In the genomic region with DNA sequence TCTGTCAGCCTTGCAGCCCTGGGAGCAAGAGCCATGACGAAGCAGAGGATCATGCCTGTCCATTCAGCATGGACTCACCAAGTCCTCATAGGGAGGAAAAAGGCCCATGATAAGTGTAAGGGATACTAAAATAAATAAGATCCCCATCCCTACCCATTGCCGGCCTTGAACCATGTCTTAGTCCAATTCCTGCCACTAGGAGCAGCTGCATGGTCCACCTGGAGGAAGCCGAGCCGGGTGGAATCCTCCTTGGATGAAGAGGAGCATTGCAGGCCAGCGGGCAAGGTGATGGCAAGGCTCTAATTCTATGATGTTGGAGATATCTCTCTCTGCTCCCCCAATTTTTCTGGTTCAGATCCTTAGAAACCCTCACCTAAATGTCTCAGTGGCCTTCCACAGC, we compare ENCODE assay signal across 15 cellular contexts. TPM values are rescaled to one million over a fixed set of nuclear protein-coding genes. Genes with fewer than 3 reads are reported as not detected.
A peak's percentile ranks its signal among the peaks of the same experiment; 100 is the strongest.
DNase-seq lines count a peak whose midpoint lies in the region; ATAC-seq, FAIRE-seq and TF ChIP-seq lines count a peak whose summit lies in the region.
"Had no signal": no experiment of that assay in that cellular context is flagged by ENCODE, and none has a peak within 500 bp of the region (broad histone marks: within the 10 kb centered on the region; RNA-seq: fewer than 3 reads in every experiment).

No MANE protein-coding gene starts in this region.

- no peak overlapping the region for H3K4me3 Mint-ChIP-seq in HFFc6
- H3K4me3 Mint-ChIP-seq: CD4-positive, CD25-positive, alpha-beta regulatory T cell had no signal

- no peaks in the 10 kb centered on the region; the same call in none of the 2 replicates for H3K9me3 Mint-ChIP-seq in HFFc6

- H2AK5ac ChIP-seq in H1 (ENCODE audit: low read depth, low read length): no peak overlapping the region

- H3K56ac ChIP-seq in H1 (replicated peaks; ENCODE audit: insufficient read length, low read depth, low read length): no peak overlapping the region

- FAIRE-seq in H1 (lab: Jason Lieb, UNC): no peak
- FAIRE-seq: A549 had no signal

- no peak overlapping the region for H3K14ac ChIP-seq in H1 (ENCODE audit: insufficient read length)

- no peak overlapping the region for H3K18ac ChIP-seq in H1 (ENCODE audit: extremely low read depth, low read length)

- no peak overlapping the region for H3K23ac ChIP-seq in H1 (ENCODE audit: insufficient read length)

- no peaks in the 10 kb centered on the region for H3K9me3 ChIP-seq in H1 (ENCODE audit: insufficient read depth in 2 of 2, low read depth in 1 of 2, low read length in 1 of 2)
- H3K9me3 ChIP-seq: A549, BLaER1 had no signal

- no peak overlapping the region for H3K4me2 ChIP-seq in H1 (ENCODE audit: insufficient read depth in 1 of 2, low read depth in 2 of 2, low read length in 2 of 2)
- H3K4me2 ChIP-seq: A549, BLaER1 had no signal

- ATAC-seq in foreskin keratinocyte (no peak), GM21515 (IDR thresholded peaks at IDR 0.05; ENCODE audit: unreplicated experiment) (no peak), left ventricle myocardium superior (no peak)

- CTCF ChIA-PET in H1 (lab: Charles Lee; ENCODE audit: partially characterized antibody): interaction anchor here (0.8 to 2.4 kb wide), 5 partner anchors 10 to 90 kb away, joined by 3 to 11 read pairs (median 6); no protein-coding TSS in a partner anchor

- 0 out of 2 replicates have a peak overlapping the region, but pooled peaks have one; percentile 40 for H2BK15ac ChIP-seq in H1 (ENCODE audit: low read length)

- H3K27me3 ChIP-seq in H1 (replicated peaks in 1 of 4; ENCODE audit: control insufficient read depth in 3 of 4, extremely low read depth in 1 of 4, insufficient read depth in 3 of 4, low read length in 3 of 4) (peaks cover 0 to 1% (median 0%) of the 10 kb centered on the region in 4 experiments; a peak in 2 of 7 replicates), foreskin keratinocyte (peaks cover 44% of the 10 kb centered on the region)
- H3K27me3 ChIP-seq: BLaER1 had no signal

- no peak overlapping the region for H2BK20ac ChIP-seq in H1 (ENCODE audit: low read length)

- no peak for TF ChIP-seq EP300 in H1 (IDR thresholded peaks at IDR 0.05; ENCODE audit: borderline replicate concordance in 1 of 2, low read depth in 2 of 2, low read length in 2 of 2)

- H3K36me3 ChIP-seq in H1 (ENCODE audit: control insufficient read depth in 2 of 4, insufficient read depth in 4 of 4, low read length in 3 of 4): no peaks in the 10 kb centered on the region
- H3K36me3 ChIP-seq: BLaER1 had no signal

- peak in 1 of 2 experiments; percentile 25; a peak in 1 of 4 replicates for TF ChIP-seq RAD21 in H1 (IDR thresholded peaks at IDR 0.05 in 1 of 2, conservative IDR thresholded peaks at IDR 0.05 in 1 of 2; ENCODE audit: low read depth in 2 of 2, low read length in 2 of 2)

- peaks cover 51% of the 10 kb centered on the region for H3K27me3 Mint-ChIP-seq in HFFc6 (ENCODE audit: insufficient read depth)

- no peaks in the 10 kb centered on the region for H3K79me2 ChIP-seq in H1 (ENCODE audit: control insufficient read depth in 1 of 2, insufficient read depth in 2 of 2, low read length in 2 of 2)

- intact Hi-C loops in left ventricle myocardium superior (cut with micrococcal nuclease): no loop called here

- DNase-seq in HFFc6 (no peak), H1 (ENCODE audit: low read depth in 1 of 2, low spot score in 2 of 2) (no peak), foreskin keratinocyte (no peak), left ventricle myocardium superior (no peak), NCI-H345 treated with DMSO at 0.1 percent for 48 hours (lab: John Stamatoyannopoulos, UW; ENCODE audit: unreplicated experiment) (no peak), CD1c-positive myeloid dendritic cell (ENCODE audit: extremely low spot score) (no peak)
- DNase-seq: CD4-positive, CD25-positive, alpha-beta regulatory T cell; DMS53; GOT3; HCEC 1CT had no signal

- H4K5ac ChIP-seq in H1 (ENCODE audit: insufficient read length, low read depth, low read length): no peak overlapping the region

- H2AFZ ChIP-seq in H1 (ENCODE audit: low read length): no peak overlapping the region

- no peaks in the 10 kb centered on the region for H3K36me3 Mint-ChIP-seq in HFFc6 (ENCODE audit: low read depth)
- H3K36me3 Mint-ChIP-seq: CD4-positive, CD25-positive, alpha-beta regulatory T cell had no signal

- no peak overlapping the region for H2BK5ac ChIP-seq in H1 (ENCODE audit: low read depth, low read length)

- peaks cover 0 to 3% (median 0%) of the 10 kb centered on the region in 4 experiments; a peak in 2 of 7 replicates for H3K4me1 ChIP-seq in H1 (replicated peaks in 1 of 4; ENCODE audit: control insufficient read depth in 3 of 4, insufficient read depth in 4 of 4, low read length in 3 of 4)
- H3K4me1 ChIP-seq in foreskin keratinocyte: no peaks in the 10 kb centered on the region
- H3K4me1 ChIP-seq: A549, BLaER1 had no signal

- 0 out of 2 replicates have a peak, but pooled peaks have one; percentile 13 for TF ChIP-seq CTCF in HFFc6 (IDR thresholded peaks at IDR 0.05)
- peak in 1 of 3 experiments; percentile 39; a peak in 2 of 4 replicates for TF ChIP-seq CTCF in H1 (IDR thresholded peaks at IDR 0.05; ENCODE audit: control extremely low read depth in 1 of 3, insufficient read depth in 1 of 3, low read depth in 1 of 3, low read length in 3 of 3)
- peak; percentile 4 for TF ChIP-seq CTCF in foreskin keratinocyte (conservative IDR thresholded peaks at IDR 0.05)

- no peaks in the 10 kb centered on the region for H3K79me1 ChIP-seq in H1 (ENCODE audit: low read depth, low read length)

- WGBS in H1 (ENCODE audit: extremely low coverage in 1 of 2, insufficient coverage in 1 of 2, insufficient read length in 1 of 2, insufficient replicate concordance in 2 of 2, low coverage in 1 of 2, low lambda C conversion rate in 2 of 2, missing lambda C conversion rate in 1 of 2), 2 experiments: 93% methylated on average over 5 of the region's 5 CpGs; no CpG with 5 or more reads in 1 of the 2 experiments

- no peaks in the 10 kb centered on the region for H4K20me1 ChIP-seq in H1 (replicated peaks in 1 of 2; ENCODE audit: control insufficient read depth in 1 of 2, insufficient read depth in 2 of 2, low read length in 2 of 2)
- H4K20me1 ChIP-seq: BLaER1 had no signal

- no peaks in the 10 kb centered on the region for H3K23me2 ChIP-seq in H1 (ENCODE audit: low read depth, low read length)

- no peak overlapping the region for H3K9ac ChIP-seq in H1 (replicated peaks in 1 of 4; ENCODE audit: extremely low read depth in 1 of 4, low read depth in 3 of 4, low read length in 3 of 4)
- H3K9ac ChIP-seq: BLaER1 had no signal

- no peak overlapping the region for H2BK120ac ChIP-seq in H1 (replicated peaks; ENCODE audit: low read depth, low read length)

- no peak overlapping the region for H4K8ac ChIP-seq in H1 (ENCODE audit: extremely low read depth, insufficient read depth, low read length)

- H3K4me1 Mint-ChIP-seq in HFFc6 (ENCODE audit: low read depth): no peaks in the 10 kb centered on the region

- no peak for TF ChIP-seq POLR2A in H1 (IDR thresholded peaks at IDR 0.05; ENCODE audit: control extremely low read depth in 1 of 2, low read depth in 2 of 2, low read length in 2 of 2)

- H3K4me3 ChIP-seq in H1 (ENCODE audit: extremely low read depth in 1 of 4, insufficient read depth in 2 of 4, low read depth in 3 of 4, low read length in 4 of 4): no peak overlapping the region
- H3K4me3 ChIP-seq: A549, BLaER1 had no signal

- 0 out of 2 replicates have a peak overlapping the region, but pooled peaks have one; percentile 0 for H2BK12ac ChIP-seq in H1 (ENCODE audit: low read depth, low read length)

- POLR2A ChIA-PET in H1 (lab: Charles Lee; ENCODE audit: partially characterized antibody): no interaction called here

- no peak overlapping the region for H4K91ac ChIP-seq in H1 (replicated peaks; ENCODE audit: insufficient read length, low read length)

- H3K27ac ChIP-seq in H1 (ENCODE audit: low read depth, low read length) (no peak overlapping the region), foreskin keratinocyte (no peak overlapping the region)
- H3K27ac ChIP-seq: A549, BLaER1, HL-60 had no signal

- no peak overlapping the region for H3K27ac Mint-ChIP-seq in HFFc6
- H3K27ac Mint-ChIP-seq: CD4-positive, CD25-positive, alpha-beta regulatory T cell had no signal

- H3K4ac ChIP-seq in H1 (replicated peaks; ENCODE audit: insufficient read length, low read depth, low read length): no peak overlapping the region

TF ChIP-seq in H1, 55 proteins besides CTCF, POLR2A, EP300 and RAD21:
- TF ChIP-seq TEAD4 (IDR thresholded peaks at IDR 0.05; ENCODE audit: low read depth, low read length): peak; percentile 77
- TF ChIP-seq, protein P1, sequence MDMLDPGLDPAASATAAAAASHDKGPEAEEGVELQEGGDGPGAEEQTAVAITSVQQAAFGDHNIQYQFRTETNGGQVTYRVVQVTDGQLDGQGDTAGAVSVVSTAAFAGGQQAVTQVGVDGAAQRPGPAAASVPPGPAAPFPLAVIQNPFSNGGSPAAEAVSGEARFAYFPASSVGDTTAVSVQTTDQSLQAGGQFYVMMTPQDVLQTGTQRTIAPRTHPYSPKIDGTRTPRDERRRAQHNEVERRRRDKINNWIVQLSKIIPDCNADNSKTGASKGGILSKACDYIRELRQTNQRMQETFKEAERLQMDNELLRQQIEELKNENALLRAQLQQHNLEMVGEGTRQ (IDR thresholded peaks at IDR 0.05; ENCODE audit: low read length): no peak

RNA-seq across cellular contexts. Expression of a gene that starts 38.7 kb away (rescaled TPM):
- total RNA-seq in HFFc6 (2021; fragmentation: NEBNext Ultra II Directional; extraction: Animal tissue kit (Norgen Biotek cat#: 25700)): not detected
- 33.7 and 35.7 TPM in 2 replicates for total RNA-seq in H1 (2021; fragmentation: NEBNext Ultra II Directional; extraction: Animal tissue kit (Norgen Biotek cat#: 25700))
- 83.5 and 92.8 TPM in 2 replicates for polyA plus RNA-seq in H1 (2011; rRNA removed)
- 63.7 TPM for polyA plus RNA-seq in H1 (2011; cell fraction: cytosol; rRNA removed)
- polyA plus RNA-seq in H1 (2011; cell fraction: nucleus; rRNA removed): 220 TPM
- 45.3 to 61.5 TPM (median 51.6 TPM) in 4 replicates for polyA plus RNA-seq in H1 (2012, experiment 1 of 2)
- 10.7 TPM for polyA plus RNA-seq in H1 (2012, experiment 2 of 2)
- polyA plus RNA-seq in H1 (2013, experiment 1 of 2): 27.6 TPM
- 25.0 TPM for polyA plus RNA-seq in H1 (2013, experiment 2 of 2)
- polyA minus RNA-seq in H1 (2011; rRNA and poly(A)+ RNA removed): 108 and 144 TPM in 2 replicates
- 40.1 TPM for polyA minus RNA-seq in H1 (2011; cell fraction: cytosol; rRNA and poly(A)+ RNA removed)
- polyA minus RNA-seq in H1 (2011; cell fraction: nucleus; rRNA and poly(A)+ RNA removed): 178 TPM
- not detected in 2 replicates for total RNA-seq in foreskin keratinocyte
- polyA plus RNA-seq in foreskin keratinocyte: not detected in 2 replicates
- total RNA-seq in left ventricle myocardium superior: not detected
- polyA plus RNA-seq: AG04450; CD4-positive, CD25-positive, alpha-beta regulatory T cell had no signal

Comparison
In these comparisons a context has a peak if more than half of its experiments do, and no peak if none do; other contexts are left out.
1. RNA of a gene that starts 38.7 kb away (total RNA-seq): 33.7 to 35.7 TPM in H1; not detected in HFFc6, not detected in foreskin keratinocyte and not detected in left ventricle myocardium superior (single experiment); every median in the first group is over 10 times any median in the second.